In the genomic region with DNA sequence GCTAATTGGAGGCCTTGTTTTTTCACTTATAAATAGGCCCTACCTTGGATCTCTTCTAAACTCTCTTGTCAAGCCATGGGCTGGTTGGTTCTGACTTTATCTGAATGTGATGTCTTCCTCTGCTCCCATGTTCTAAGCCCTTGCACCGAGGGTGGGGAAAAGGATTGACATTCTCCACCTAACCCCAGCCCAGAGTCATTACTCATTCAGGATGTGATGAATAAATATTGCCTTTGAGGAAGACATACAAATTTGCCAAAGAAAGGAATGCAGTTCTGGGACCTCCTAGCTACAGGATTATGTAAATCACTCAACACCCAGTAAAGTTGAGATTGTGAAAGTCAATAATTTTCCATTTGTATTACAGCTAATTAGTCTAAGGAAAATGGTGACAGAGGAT, we compare ENCODE assay signal across 25 cellular contexts.
"Had no signal": no experiment of that assay in that cellular context is flagged by ENCODE, and none has a peak within 500 bp of the region (broad histone marks: within the 10 kb centered on the region; RNA-seq: fewer than 3 reads in every experiment).

No MANE protein-coding gene starts in this region.

- H3K9me3 Mint-ChIP-seq: activated CD4-positive, alpha-beta memory T cell treated with anti-CD3 and anti-CD28 coated beads for 36 hours; activated CD4-positive, alpha-beta T cell treated with anti-CD3 and anti-CD28 coated beads, Interleukin-2, amount 10 ng/mL, durations not matched to agents 7 days and 5 days; activated naive CD8-positive, alpha-beta T cell treated with anti-CD3 and anti-CD28 coated beads, Interleukin-2, amount 10 ng/mL, durations not matched to agents 7 days and 5 days; activated T-helper 17 cell treated with anti-CD3 and anti-CD28 coated beads, Interleukin-2, amount 50 U/mL, for 72 hours; central memory CD8-positive, alpha-beta T cell had no signal

- ATAC-seq: activated T-helper 17 cell treated with anti-CD3 and anti-CD28 coated beads, Interleukin-2, amount 50 U/mL, for 72 hours; body of pancreas; Right ventricle myocardium inferior had no signal

- H3K4me3 Mint-ChIP-seq: activated CD4-positive, alpha-beta memory T cell treated with anti-CD3 and anti-CD28 coated beads for 36 hours; activated CD4-positive, alpha-beta T cell treated with anti-CD3 and anti-CD28 coated beads, Interleukin-2, amount 10 ng/mL, durations not matched to agents 7 days and 5 days; activated naive CD8-positive, alpha-beta T cell treated with anti-CD3 and anti-CD28 coated beads, Interleukin-2, amount 10 ng/mL, durations not matched to agents 7 days and 5 days; activated T-helper 17 cell treated with anti-CD3 and anti-CD28 coated beads, Interleukin-2, amount 50 U/mL, for 72 hours; central memory CD8-positive, alpha-beta T cell had no signal

- H3K4me3 ChIP-seq: adrenal gland, body of pancreas had no signal

- H3K27ac Mint-ChIP-seq: activated CD4-positive, alpha-beta memory T cell treated with anti-CD3 and anti-CD28 coated beads for 36 hours; activated CD4-positive, alpha-beta T cell treated with anti-CD3 and anti-CD28 coated beads, Interleukin-2, amount 10 ng/mL, durations not matched to agents 7 days and 5 days; activated naive CD8-positive, alpha-beta T cell treated with anti-CD3 and anti-CD28 coated beads, Interleukin-2, amount 10 ng/mL, durations not matched to agents 7 days and 5 days; activated T-helper 17 cell treated with anti-CD3 and anti-CD28 coated beads, Interleukin-2, amount 50 U/mL, for 72 hours had no signal

- DNase-seq: activated CD4-positive, alpha-beta memory T cell treated with anti-CD3 and anti-CD28 coated beads for 36 hours; activated CD4-positive, alpha-beta T cell treated with anti-CD3 and anti-CD28 coated beads, Interleukin-2, amount 10 ng/mL, durations not matched to agents 7 days and 5 days; activated CD4-positive, CD25-positive, alpha-beta regulatory T cell; activated gamma-delta T cell treated with Interleukin-2 at 50 U/mL for 16 hours; activated naive CD4-positive, alpha-beta T cell treated with anti-CD3 and anti-CD28 coated beads, Interleukin-2, amount 50 U/mL, for 16 hours; activated naive CD8-positive, alpha-beta T cell treated with anti-CD3 and anti-CD28 coated beads, Interleukin-2, amount 10 ng/mL, durations not matched to agents 7 days and 5 days; activated T-cell treated with anti-CD3 and anti-CD28 coated beads for 4 hours; activated T-cell treated with anti-CD3 and anti-CD28 coated beads, Interleukin-2, amount 50 U/mL, for 48 hours; adrenal gland; anterior cingulate cortex; body of pancreas; NCI-H1092 treated with DMSO at 0.1 percent for 48 hours; NCI-H1417 treated with DMSO at 0.1 percent for 48 hours; NCI-H1694; NCI-H2029; NCI-H2107; NCI-H2171 treated with DMSO at 0.1 percent for 48 hours; NCI-H226; NCI-H526; NCI-H82; SK-N-SH; T-helper 1 cell had no signal

- H3K27me3 Mint-ChIP-seq: activated CD4-positive, alpha-beta memory T cell treated with anti-CD3 and anti-CD28 coated beads for 36 hours; activated T-helper 17 cell treated with anti-CD3 and anti-CD28 coated beads, Interleukin-2, amount 50 U/mL, for 72 hours; central memory CD8-positive, alpha-beta T cell had no signal

- H3K4me1 Mint-ChIP-seq: activated CD4-positive, alpha-beta T cell treated with anti-CD3 and anti-CD28 coated beads, Interleukin-2, amount 10 ng/mL, durations not matched to agents 7 days and 5 days; activated naive CD8-positive, alpha-beta T cell treated with anti-CD3 and anti-CD28 coated beads, Interleukin-2, amount 10 ng/mL, durations not matched to agents 7 days and 5 days; activated T-helper 17 cell treated with anti-CD3 and anti-CD28 coated beads, Interleukin-2, amount 50 U/mL, for 72 hours; central memory CD8-positive, alpha-beta T cell had no signal

- H3K36me3 Mint-ChIP-seq: activated CD4-positive, alpha-beta memory T cell treated with anti-CD3 and anti-CD28 coated beads for 36 hours; activated naive CD8-positive, alpha-beta T cell treated with anti-CD3 and anti-CD28 coated beads, Interleukin-2, amount 10 ng/mL, durations not matched to agents 7 days and 5 days had no signal
